In the genomic region with DNA sequence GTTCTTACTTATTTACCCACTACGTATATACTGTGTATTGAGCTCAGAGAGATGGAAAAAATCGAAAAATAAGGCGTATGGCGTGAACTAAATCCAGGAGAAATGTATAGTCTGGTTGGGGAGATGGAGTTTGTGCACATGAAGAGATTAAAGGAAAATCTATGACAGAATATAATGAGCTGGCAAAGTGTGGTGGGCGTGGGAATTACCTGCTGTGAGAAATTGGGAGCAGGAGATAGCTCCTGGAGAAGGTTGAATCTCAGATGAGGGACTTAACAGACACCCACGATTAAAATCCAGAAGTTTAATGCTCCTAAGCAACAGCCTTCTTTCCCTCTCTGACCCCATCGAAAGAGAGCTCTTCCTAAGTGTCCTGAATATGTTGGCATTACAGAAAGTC, we compare ENCODE assay signal across 8 cellular contexts.
"Had no signal": no experiment of that assay in that cellular context is flagged by ENCODE, and none has a peak within 500 bp of the region (broad histone marks: within the 10 kb centered on the region; RNA-seq: fewer than 3 reads in every experiment).

No MANE protein-coding gene starts in this region.

- FAIRE-seq: G401.6, GM12878, GM12891, GM12892, GM18507, GM19239 had no signal

- DNase-seq: GDM1, GF-D8 had no signal

- H3K4me3 ChIP-seq: GM12878 had no signal
